8 cellular contexts compared by ENCODE assay signal in genomic region chr1:43414634-43415223, GRCh38. TPM values are rescaled to one million over a fixed set of nuclear protein-coding genes. Genes with fewer than 3 reads are reported as not detected.
A peak's percentile ranks its signal among the peaks of the same experiment; 100 is the strongest.
DNase-seq lines count a peak whose midpoint lies in the region; ATAC-seq, FAIRE-seq and TF ChIP-seq lines count a peak whose summit lies in the region.

No MANE protein-coding gene starts in this region.

- no peak for FAIRE-seq in GM19239 (lab: Jason Lieb, UNC)

- intact Hi-C loops in activated CD4-positive, alpha-beta T cell treated with anti-CD3 and anti-CD28 coated beads, Interleukin-2, amount 10 ng/mL, durations not matched to agents 24 days and 14 days (cut with micrococcal nuclease): loop anchor here (1.0 kb wide), 2 partner anchors 176 to 187 kb away; no protein-coding TSS in a partner anchor
- intact Hi-C loops in dorsolateral prefrontal cortex (cut with DNase I): loop anchor here (2.0 to 10.0 kb wide), 2 partner anchors 188 to 190 kb away; no protein-coding TSS in a partner anchor

- DNase-seq in GM19239 (ENCODE audit: insufficient read length, low spot score) (peak; percentile 33), NCI-H526 (lab: John Stamatoyannopoulos, UW) (peak; percentile 37 to 83), dorsolateral prefrontal cortex (peak in 5 of 10 donors; percentile 25 to 48 (median 44)), mesothelial cell of epicardium (ENCODE audit: low spot score in 2 of 2, unreplicated experiment in 2 of 2) (peak in 1 of 2 experiments; percentile 51)
- DNase-seq in activated CD4-positive, alpha-beta T cell treated with anti-CD3 and anti-CD28 coated beads, Interleukin-2, amount 10 ng/mL, durations not matched to agents 24 days and 14 days: peak; percentile 88
- DNase-seq in stimulated activated CD8-positive, alpha-beta memory T cell treated with anti-CD3 and anti-CD28 coated beads, Interleukin-4, amount 100 ng/mL, for 4 hours (ENCODE audit: low read depth in 2 of 2, low spot score in 1 of 2): peak; percentile 22 to 34

- H3K27me3 Mint-ChIP-seq in activated CD4-positive, alpha-beta T cell treated with anti-CD3 and anti-CD28 coated beads, Interleukin-2, amount 10 ng/mL, durations not matched to agents 24 days and 14 days: no peaks in the 10 kb centered on the region
- no peaks in the 10 kb centered on the region for H3K27me3 Mint-ChIP-seq in mesothelial cell of epicardium (ENCODE audit: low read depth)

- H3K27ac Mint-ChIP-seq in activated CD4-positive, alpha-beta T cell treated with anti-CD3 and anti-CD28 coated beads, Interleukin-2, amount 10 ng/mL, durations not matched to agents 24 days and 14 days: no peak overlapping the region
- no peak overlapping the region for H3K27ac Mint-ChIP-seq in mesothelial cell of epicardium

- no peak overlapping the region for H3K27ac ChIP-seq in 22Rv1
- H3K27ac ChIP-seq in dorsolateral prefrontal cortex: peak overlapping the region in 1 of 59 donors; percentile 1

- H3K27me3 ChIP-seq in dorsolateral prefrontal cortex: no peaks in the 10 kb centered on the region

- ATAC-seq in HG03442 (IDR thresholded peaks at IDR 0.05; ENCODE audit: unreplicated experiment): no peak

- H3K36me3 Mint-ChIP-seq in activated CD4-positive, alpha-beta T cell treated with anti-CD3 and anti-CD28 coated beads, Interleukin-2, amount 10 ng/mL, durations not matched to agents 24 days and 14 days (ENCODE audit: low read depth): peaks cover 28% of the 10 kb centered on the region
- H3K36me3 Mint-ChIP-seq in mesothelial cell of epicardium: peaks cover 28% of the 10 kb centered on the region

- TF ChIP-seq CTCF in 22Rv1 (IDR thresholded peaks at IDR 0.05): peak; percentile 63
- TF ChIP-seq CTCF in dorsolateral prefrontal cortex (IDR thresholded peaks at IDR 0.05 in 54 of 56, conservative IDR thresholded peaks at IDR 0.05 in 2 of 56; ENCODE audit: low read depth in 1 of 56, partially characterized antibody in 56 of 56): peak in 55 of 56 donors; percentile 32 to 80 (median 66)
- peak; percentile 43 for TF ChIP-seq CTCF in mesothelial cell of epicardium (IDR thresholded peaks at IDR 0.05; ENCODE audit: unreplicated experiment)

- H3K4me1 Mint-ChIP-seq in activated CD4-positive, alpha-beta T cell treated with anti-CD3 and anti-CD28 coated beads, Interleukin-2, amount 10 ng/mL, durations not matched to agents 24 days and 14 days: no peaks in the 10 kb centered on the region
- H3K4me1 Mint-ChIP-seq in mesothelial cell of epicardium: no peaks in the 10 kb centered on the region

- H3K9me3 Mint-ChIP-seq in activated CD4-positive, alpha-beta T cell treated with anti-CD3 and anti-CD28 coated beads, Interleukin-2, amount 10 ng/mL, durations not matched to agents 24 days and 14 days: no peaks in the 10 kb centered on the region
- peaks cover 4% of the 10 kb centered on the region for H3K9me3 Mint-ChIP-seq in mesothelial cell of epicardium

- H3K4me3 Mint-ChIP-seq in activated CD4-positive, alpha-beta T cell treated with anti-CD3 and anti-CD28 coated beads, Interleukin-2, amount 10 ng/mL, durations not matched to agents 24 days and 14 days: no peak overlapping the region
- H3K4me3 Mint-ChIP-seq in mesothelial cell of epicardium: no peak overlapping the region

- H3K4me3 ChIP-seq in dorsolateral prefrontal cortex: no peak overlapping the region

RNA-seq across cellular contexts. Expression of gene SZT2, which starts 25.0 kb away (rescaled TPM):
- total RNA-seq in activated CD4-positive, alpha-beta T cell treated with anti-CD3 and anti-CD28 coated beads, Interleukin-2, amount 10 ng/mL, durations not matched to agents 24 days and 14 days: 54.0 and 56.2 TPM in 2 replicates
- total RNA-seq in dorsolateral prefrontal cortex: 100 to 1,000 TPM in 19 of 120 experiments, 10 to 100 TPM in 101; 48.6 to 133 (median 84.0) TPM
- total RNA-seq in mesothelial cell of epicardium: 80.1 to 97.4 TPM (median 83.7 TPM) in 3 replicates

RNA-seq across cellular contexts. Expression of gene MED8, which starts 25.1 kb away (rescaled TPM):
- total RNA-seq in activated CD4-positive, alpha-beta T cell treated with anti-CD3 and anti-CD28 coated beads, Interleukin-2, amount 10 ng/mL, durations not matched to agents 24 days and 14 days: 39.6 and 45.1 TPM in 2 replicates
- 10 to 100 TPM; 24.8 to 43.7 (median 34.9) TPM for total RNA-seq in dorsolateral prefrontal cortex
- total RNA-seq in mesothelial cell of epicardium: 29.8 to 32.4 TPM (median 30.4 TPM) in 3 replicates

RNA-seq across cellular contexts. Expression of gene HYI, which starts 39.0 kb away (rescaled TPM):
- total RNA-seq in activated CD4-positive, alpha-beta T cell treated with anti-CD3 and anti-CD28 coated beads, Interleukin-2, amount 10 ng/mL, durations not matched to agents 24 days and 14 days: 14.8 and 15.1 TPM in 2 replicates
- total RNA-seq in dorsolateral prefrontal cortex (10 to 100 TPM; 19.3 to 50.2 (median 31.1) TPM), mesothelial cell of epicardium (35.7 to 41.2 TPM (median 37.5 TPM) in 3 replicates)

RNA-seq across cellular contexts. Expression of gene ELOVL1, which starts 46.9 kb away (rescaled TPM):
- total RNA-seq in activated CD4-positive, alpha-beta T cell treated with anti-CD3 and anti-CD28 coated beads, Interleukin-2, amount 10 ng/mL, durations not matched to agents 24 days and 14 days: 76.8 and 85.1 TPM in 2 replicates
- total RNA-seq in dorsolateral prefrontal cortex (100 to 1,000 TPM in 29 of 120 experiments, 10 to 100 TPM in 91; 27.1 to 291 (median 70.1) TPM), mesothelial cell of epicardium (40.3 to 42.4 TPM (median 41.4 TPM) in 3 replicates)

RNA-seq across cellular contexts. Expression of gene CDC20, which starts 55.9 kb away (rescaled TPM):
- total RNA-seq in activated CD4-positive, alpha-beta T cell treated with anti-CD3 and anti-CD28 coated beads, Interleukin-2, amount 10 ng/mL, durations not matched to agents 24 days and 14 days: 84.3 and 86.9 TPM in 2 replicates
- 1 to 10 TPM in 73 of 120 experiments, under 1 TPM in 34, not detected in 13; 0.32 to 6.8 (median 1.5) TPM for total RNA-seq in dorsolateral prefrontal cortex
- 32.0 to 33.4 TPM (median 32.4 TPM) in 3 replicates for total RNA-seq in mesothelial cell of epicardium
